In genomic region chr1:153849487-153850185, GRCh38 we compare ENCODE assay signal across 9 cellular contexts.
DNase-seq lines count a peak whose midpoint lies in the region; ATAC-seq and TF ChIP-seq lines count a peak whose summit lies in the region.
"Had no signal": no experiment of that assay in that cellular context is flagged by ENCODE, and none has a peak within 500 bp of the region (broad histone marks: within the 10 kb centered on the region; RNA-seq: fewer than 3 reads in every experiment).

No MANE protein-coding gene starts in this region.

- DNase-seq in CD8-positive, alpha-beta memory T cell: no peak
- DNase-seq in activated T-helper 1 cell treated with anti-CD3 and anti-CD28 coated beads, Interleukin-12 subunit alpha, Interleukin-12 subunit beta, Interleukin-2, Interleukin-4 antibody, amounts not matched to agents 30 ng/mL and 10 ng/mL and 1 ng/mL, durations not matched to agents 14 hours and 24 hours and 36 hours (ENCODE audit: low spot score): no peak
- no peak for DNase-seq in NCI-H446 (lab: John Stamatoyannopoulos, UW)
- DNase-seq in T-helper 9 cell: no peak
- DNase-seq in SK-N-SH: no peak
- DNase-seq in ACHN: no peak

- no peak overlapping the region for H3K4me3 ChIP-seq in CD8-positive, alpha-beta memory T cell (ENCODE audit: low read length)
- H3K4me3 ChIP-seq in SK-N-SH (ENCODE audit: low read depth in 2 of 2, low read length in 1 of 2): no peak overlapping the region
- H3K4me3 ChIP-seq: SK-N-MC had no signal

- ATAC-seq in GM21381 (IDR thresholded peaks at IDR 0.05; ENCODE audit: unreplicated experiment) (peak; percentile 65), HG03558 (IDR thresholded peaks at IDR 0.05; ENCODE audit: extremely low read depth, unreplicated experiment) (peak; percentile 55)

- in situ Hi-C loops in ACHN (cut with HindIII; ENCODE audit: low pct_ligation_motif_present, low pct_unique_long_range_greater_than_20kb, low sequenced_read_pairs): no loop called here

- no peak overlapping the region for H3K9ac ChIP-seq in SK-N-SH

- no peak for TF ChIP-seq CTCF in SK-N-SH (IDR thresholded peaks at IDR 0.05)

- TF ChIP-seq RAD21 in SK-N-SH (IDR thresholded peaks at IDR 0.05; ENCODE audit: low read length): no peak

- 80% methylated on average over 5 of the region's 5 CpGs for WGBS in SK-N-SH (ENCODE audit: low lambda C conversion rate)

- TF ChIP-seq EP300 in SK-N-SH (IDR thresholded peaks at IDR 0.05; ENCODE audit: borderline replicate concordance in 1 of 2, low read depth in 1 of 2, low read length in 1 of 2): no peak

- no peaks in the 10 kb centered on the region for H3K27me3 ChIP-seq in CD8-positive, alpha-beta memory T cell (ENCODE audit: insufficient read depth, low read length, poor library complexity, severe bottlenecking)
- H3K27me3 ChIP-seq in SK-N-SH (ENCODE audit: insufficient read depth): no peaks in the 10 kb centered on the region

- no peaks in the 10 kb centered on the region for H3K27me3 Mint-ChIP-seq in CD8-positive, alpha-beta memory T cell
- H3K27me3 Mint-ChIP-seq in activated T-helper 1 cell treated with anti-CD3 and anti-CD28 coated beads, Interleukin-12 subunit alpha, Interleukin-12 subunit beta, Interleukin-2, Interleukin-4 antibody, amounts not matched to agents 30 ng/mL and 10 ng/mL and 1 ng/mL, durations not matched to agents 14 hours and 24 hours and 36 hours (ENCODE audit: insufficient read depth): no peaks in the 10 kb centered on the region

- H3K4me1 Mint-ChIP-seq in CD8-positive, alpha-beta memory T cell: peaks cover 38 to 57% (median 56%) of the 10 kb centered on the region in 3 donors
- peaks cover 25% of the 10 kb centered on the region for H3K4me1 Mint-ChIP-seq in activated T-helper 1 cell treated with anti-CD3 and anti-CD28 coated beads, Interleukin-12 subunit alpha, Interleukin-12 subunit beta, Interleukin-2, Interleukin-4 antibody, amounts not matched to agents 30 ng/mL and 10 ng/mL and 1 ng/mL, durations not matched to agents 14 hours and 24 hours and 36 hours (ENCODE audit: low read depth)

- no peak overlapping the region for H3K4me3 Mint-ChIP-seq in CD8-positive, alpha-beta memory T cell
- H3K4me3 Mint-ChIP-seq in activated T-helper 1 cell treated with anti-CD3 and anti-CD28 coated beads, Interleukin-12 subunit alpha, Interleukin-12 subunit beta, Interleukin-2, Interleukin-4 antibody, amounts not matched to agents 30 ng/mL and 10 ng/mL and 1 ng/mL, durations not matched to agents 14 hours and 24 hours and 36 hours: peak overlapping the region; percentile 5

- intact Hi-C loops in activated T-helper 1 cell treated with anti-CD3 and anti-CD28 coated beads, Interleukin-12 subunit alpha, Interleukin-12 subunit beta, Interleukin-2, Interleukin-4 antibody, amounts not matched to agents 30 ng/mL and 10 ng/mL and 1 ng/mL, durations not matched to agents 14 hours and 24 hours and 36 hours (cut with micrococcal nuclease): loop anchor here (1.0 to 2.0 kb wide), 2 partner anchors 44 to 71 kb away; no protein-coding TSS in a partner anchor

- H3K36me3 Mint-ChIP-seq in CD8-positive, alpha-beta memory T cell: peaks cover 0 to 43% (median 18%) of the 10 kb centered on the region in 3 donors
- H3K36me3 Mint-ChIP-seq in activated T-helper 1 cell treated with anti-CD3 and anti-CD28 coated beads, Interleukin-12 subunit alpha, Interleukin-12 subunit beta, Interleukin-2, Interleukin-4 antibody, amounts not matched to agents 30 ng/mL and 10 ng/mL and 1 ng/mL, durations not matched to agents 14 hours and 24 hours and 36 hours (ENCODE audit: low read depth): peaks cover 16% of the 10 kb centered on the region

- no peak overlapping the region for H2AFZ ChIP-seq in SK-N-SH (ENCODE audit: low read depth)

- peak overlapping the region in 7 of 8 donors; percentile 1 to 70 (median 36) for H3K27ac Mint-ChIP-seq in CD8-positive, alpha-beta memory T cell
- H3K27ac Mint-ChIP-seq in activated T-helper 1 cell treated with anti-CD3 and anti-CD28 coated beads, Interleukin-12 subunit alpha, Interleukin-12 subunit beta, Interleukin-2, Interleukin-4 antibody, amounts not matched to agents 30 ng/mL and 10 ng/mL and 1 ng/mL, durations not matched to agents 14 hours and 24 hours and 36 hours: peak overlapping the region; percentile 66

- peaks cover 11% of the 10 kb centered on the region for H3K36me3 ChIP-seq in CD8-positive, alpha-beta memory T cell (ENCODE audit: insufficient read depth, low read length)
- H3K36me3 ChIP-seq in SK-N-SH (replicated peaks in 1 of 2; ENCODE audit: control insufficient read depth in 1 of 2, insufficient read depth in 2 of 2, low read length in 1 of 2): peaks cover 0 to 5% of the 10 kb centered on the region in 2 experiments

- H3K9me3 ChIP-seq in CD8-positive, alpha-beta memory T cell (ENCODE audit: low read length): no peaks in the 10 kb centered on the region
- no peaks in the 10 kb centered on the region for H3K9me3 ChIP-seq in SK-N-SH

- H3K9me3 Mint-ChIP-seq in CD8-positive, alpha-beta memory T cell: no peaks in the 10 kb centered on the region
- no peaks in the 10 kb centered on the region for H3K9me3 Mint-ChIP-seq in activated T-helper 1 cell treated with anti-CD3 and anti-CD28 coated beads, Interleukin-12 subunit alpha, Interleukin-12 subunit beta, Interleukin-2, Interleukin-4 antibody, amounts not matched to agents 30 ng/mL and 10 ng/mL and 1 ng/mL, durations not matched to agents 14 hours and 24 hours and 36 hours

- no peaks in the 10 kb centered on the region for H3K9me2 ChIP-seq in SK-N-SH

- CTCF ChIA-PET in CD8-positive, alpha-beta memory T cell (lab: Charles Lee): no interaction called here
- CTCF ChIA-PET in SK-N-SH (lab: Yijun Ruan, JAX): interaction anchor here (0.7 to 2.2 kb wide), 3 partner anchors 13 to 101 kb away, joined by 3 to 8 read pairs (median 3); no protein-coding TSS in a partner anchor

- H3K79me2 ChIP-seq in SK-N-SH (ENCODE audit: insufficient read depth): peaks cover 8% of the 10 kb centered on the region; the same call in 1 of the 2 replicates

- no peak overlapping the region for H3K27ac ChIP-seq in CD8-positive, alpha-beta memory T cell (ENCODE audit: low read depth, low read length)
- no peak overlapping the region for H3K27ac ChIP-seq in SK-N-SH (ENCODE audit: low read depth in 2 of 2, low read length in 1 of 2)
- H3K27ac ChIP-seq: SK-N-MC had no signal

- H3K4me1 ChIP-seq in CD8-positive, alpha-beta memory T cell (ENCODE audit: insufficient read depth, low read length): peaks cover 16% of the 10 kb centered on the region
- no peaks in the 10 kb centered on the region for H3K4me1 ChIP-seq in SK-N-SH (ENCODE audit: control insufficient read depth in 1 of 2, insufficient read depth in 2 of 2, low read depth in 1 of 2, low read length in 1 of 2)

- H3K4me2 ChIP-seq in SK-N-SH: no peak overlapping the region

- POLR2A ChIA-PET in CD8-positive, alpha-beta memory T cell (lab: Charles Lee): no interaction called here
- POLR2A ChIA-PET in SK-N-SH (lab: Yijun Ruan, JAX): interaction anchor here (0.6 kb wide), 1 partner anchor 477 kb away, joined by 3 read pairs; no protein-coding TSS in a partner anchor

- peaks cover 12% of the 10 kb centered on the region for H3F3A ChIP-seq in SK-N-SH (replicated peaks; ENCODE audit: insufficient read depth)

- no peaks in the 10 kb centered on the region for H4K20me1 ChIP-seq in SK-N-SH (ENCODE audit: insufficient read depth)

TF ChIP-seq in SK-N-SH, 30 proteins besides CTCF, POLR2A, EP300 and RAD21:
- TF ChIP-seq USF1 (IDR thresholded peaks at IDR 0.05; ENCODE audit: borderline replicate concordance, low read depth) (no peak), RFX5 (IDR thresholded peaks at IDR 0.05; ENCODE audit: low read length) (no peak)
